In the genomic region with DNA sequence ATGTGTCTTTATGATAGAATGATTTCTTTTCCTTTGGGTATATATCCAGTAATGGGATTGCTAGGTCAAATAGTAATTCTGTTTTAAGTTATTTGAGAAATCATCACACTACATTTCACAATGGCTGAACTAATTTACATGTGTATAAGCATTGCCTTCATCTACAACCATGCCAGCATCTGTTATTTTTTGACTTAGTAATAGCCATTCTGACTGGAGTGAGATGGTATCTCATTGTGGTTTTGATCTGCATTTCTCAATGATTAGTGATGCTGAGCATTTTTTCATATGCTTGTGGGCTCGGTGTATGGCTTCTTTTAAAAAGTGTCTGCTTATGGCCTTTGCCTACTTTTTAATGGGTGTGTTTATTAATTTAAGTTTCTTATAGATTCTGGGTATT, we compare ENCODE assay signal across 21 cellular contexts.
DNase-seq lines count a peak whose midpoint lies in the region; ATAC-seq and TF ChIP-seq lines count a peak whose summit lies in the region.
"Had no signal": no experiment of that assay in that cellular context is flagged by ENCODE, and none has a peak within 500 bp of the region (broad histone marks: within the 10 kb centered on the region; RNA-seq: fewer than 3 reads in every experiment).

No MANE protein-coding gene starts in this region.

- 7% methylated on average over 1 of the region's 1 CpG for WGBS in smooth muscle cell (ENCODE audit: low lambda C conversion rate)

- no peaks in the 10 kb centered on the region for H4K20me1 ChIP-seq in smooth muscle cell (ENCODE audit: low read depth)

- CTCF ChIA-PET in GM10248 (lab: Yijun Ruan, JAX), result no interaction called here

- no peaks in the 10 kb centered on the region for H3K27me3 ChIP-seq in smooth muscle cell (ENCODE audit: low read depth)
- H3K27me3 ChIP-seq: body of pancreas, esophagus squamous epithelium, MG63, transverse colon had no signal

- H3K4me3 ChIP-seq in HFF-Myc (replicated peaks; ENCODE audit: low read depth, low read length), result no peak overlapping the region
- H3K4me3 ChIP-seq in astrocyte of the cerebellum (ENCODE audit: low read depth, low read length), result no peak overlapping the region
- no peak overlapping the region for H3K4me3 ChIP-seq in smooth muscle cell
- H3K4me3 ChIP-seq: body of pancreas, esophagus squamous epithelium, MG63, transverse colon had no signal

- no peaks in the 10 kb centered on the region for H3K79me2 ChIP-seq in smooth muscle cell (ENCODE audit: low read depth)
- H3K79me2 ChIP-seq: parathyroid adenoma had no signal

- no peak overlapping the region for H2AFZ ChIP-seq in smooth muscle cell (ENCODE audit: low read depth)
- H2AFZ ChIP-seq: parathyroid adenoma had no signal

- POLR2A ChIA-PET in GM10248 (lab: Yijun Ruan, JAX), result no interaction called here

- H3F3A ChIP-seq in smooth muscle cell (ENCODE audit: low read depth), result no peaks in the 10 kb centered on the region

- DNase-seq in A172 (ENCODE audit: low spot score), result peak; percentile 79
- DNase-seq in HFF-Myc (ENCODE audit: extremely low read depth, low read depth), result peak; percentile 49
- peak; percentile 76 for DNase-seq in astrocyte of the cerebellum (ENCODE audit: low read depth)
- DNase-seq in fibroblast of the conjunctiva (ENCODE audit: low read depth), result peak; percentile 71
- DNase-seq in GM10248 (ENCODE audit: extremely low spot score), result no peak
- DNase-seq in smooth muscle cell (lab: John Stamatoyannopoulos, UW; ENCODE audit: unreplicated experiment), result no peak
- no peak for DNase-seq in stimulated activated CD4-positive, alpha-beta T cell treated with anti-CD3 and anti-CD28 coated beads, Interleukin-2, amount 100 ng/mL, for 48 hours
- DNase-seq: activated CD4-positive, alpha-beta T cell treated with anti-CD3 and anti-CD28 coated beads for 4 hours; body of pancreas; CD4-positive, alpha-beta T cell; DND-41; esophagus squamous epithelium; MG63; NCI-H187; NCI-H446 treated with DMSO at 0.1 percent for 48 hours; small intestine; T1000; transverse colon had no signal

- in situ Hi-C loops in astrocyte of the cerebellum (cut with HindIII; ENCODE audit: low sequenced_read_pairs), result no loop called here

- no peak overlapping the region for H3K27ac ChIP-seq in smooth muscle cell (ENCODE audit: low read depth)
- H3K27ac ChIP-seq: body of pancreas, esophagus squamous epithelium, parathyroid adenoma, transverse colon had no signal

- ATAC-seq in GM18520 (IDR thresholded peaks at IDR 0.05; ENCODE audit: unreplicated experiment), result no peak
- ATAC-seq: body of pancreas; stimulated activated effector memory CD8-positive, alpha-beta T cell treated with anti-CD3 and anti-CD28 coated beads, Interleukin-12 subunit alpha, Interleukin-12 subunit beta, amount 100 ng/mL, for 72 hours had no signal

- no peaks in the 10 kb centered on the region for H3K4me1 ChIP-seq in smooth muscle cell (ENCODE audit: low read depth)
- H3K4me1 ChIP-seq: body of pancreas, esophagus squamous epithelium, parathyroid adenoma had no signal

- H3K9me3 ChIP-seq in smooth muscle cell (replicated peaks; ENCODE audit: low read depth), result no peaks in the 10 kb centered on the region
- H3K9me3 ChIP-seq: body of pancreas, esophagus squamous epithelium, MG63, transverse colon had no signal

- H3K36me3 ChIP-seq in smooth muscle cell (ENCODE audit: low read depth), result no peaks in the 10 kb centered on the region
- H3K36me3 ChIP-seq: esophagus squamous epithelium, MG63, transverse colon had no signal

- TF ChIP-seq CTCF in HFF-Myc (IDR thresholded peaks at IDR 0.05; ENCODE audit: low read depth, low read length, missing control alignments) (no peak), astrocyte of the cerebellum (IDR thresholded peaks at IDR 0.05; ENCODE audit: low read depth, low read length, missing control alignments) (no peak), GM10248 (IDR thresholded peaks at IDR 0.05; ENCODE audit: control extremely low read depth, extremely low read depth, low read depth, missing control alignments) (no peak), smooth muscle cell (IDR thresholded peaks at IDR 0.05; ENCODE audit: borderline replicate concordance, insufficient read depth, poor library complexity, severe bottlenecking) (no peak)

- H3K9ac ChIP-seq in smooth muscle cell (ENCODE audit: low read depth), result no peak overlapping the region
- H3K9ac ChIP-seq: parathyroid adenoma had no signal

- no peak overlapping the region for H3K4me2 ChIP-seq in smooth muscle cell

Comparison
In these comparisons a context has a peak if more than half of its experiments do, and no peak if none do; other contexts are left out.
1. DNase-seq: peak in A172 (single experiment), HFF-Myc (single experiment), astrocyte of the cerebellum (single experiment) and fibroblast of the conjunctiva (single experiment); none in GM10248 (single experiment), smooth muscle cell (single experiment) and stimulated activated CD4-positive, alpha-beta T cell treated with anti-CD3 and anti-CD28 coated beads, Interleukin-2, amount 100 ng/mL, for 48 hours (0 of 2).